ENCODE assay signal across 1 cellular context in the genomic region with DNA sequence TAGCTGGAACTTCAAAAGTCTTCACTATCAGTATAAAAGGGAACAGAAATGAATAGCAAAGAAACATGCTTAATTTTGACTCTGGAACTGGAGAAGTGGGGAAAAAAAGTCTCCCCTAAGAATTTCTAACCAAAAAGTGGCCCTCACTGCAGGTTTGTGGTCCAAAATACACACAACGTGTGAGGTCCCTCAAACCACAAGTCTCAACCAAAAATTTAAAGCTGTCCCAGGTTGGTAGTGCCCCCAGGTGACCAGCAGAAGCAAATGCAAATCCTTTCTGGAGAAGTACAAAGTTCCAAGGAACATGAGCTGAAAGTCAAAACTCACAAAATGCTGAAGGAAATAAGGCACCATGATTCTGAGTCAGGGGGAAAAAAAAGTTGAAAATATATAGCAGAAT.
TF ChIP-seq lines count a peak whose summit lies in the region.

No MANE protein-coding gene starts in this region.

TF ChIP-seq in GM23338, 12 proteins besides CTCF, POLR2A, EP300 and RAD21 (continued from another document):
- TF ChIP-seq, protein P1, sequence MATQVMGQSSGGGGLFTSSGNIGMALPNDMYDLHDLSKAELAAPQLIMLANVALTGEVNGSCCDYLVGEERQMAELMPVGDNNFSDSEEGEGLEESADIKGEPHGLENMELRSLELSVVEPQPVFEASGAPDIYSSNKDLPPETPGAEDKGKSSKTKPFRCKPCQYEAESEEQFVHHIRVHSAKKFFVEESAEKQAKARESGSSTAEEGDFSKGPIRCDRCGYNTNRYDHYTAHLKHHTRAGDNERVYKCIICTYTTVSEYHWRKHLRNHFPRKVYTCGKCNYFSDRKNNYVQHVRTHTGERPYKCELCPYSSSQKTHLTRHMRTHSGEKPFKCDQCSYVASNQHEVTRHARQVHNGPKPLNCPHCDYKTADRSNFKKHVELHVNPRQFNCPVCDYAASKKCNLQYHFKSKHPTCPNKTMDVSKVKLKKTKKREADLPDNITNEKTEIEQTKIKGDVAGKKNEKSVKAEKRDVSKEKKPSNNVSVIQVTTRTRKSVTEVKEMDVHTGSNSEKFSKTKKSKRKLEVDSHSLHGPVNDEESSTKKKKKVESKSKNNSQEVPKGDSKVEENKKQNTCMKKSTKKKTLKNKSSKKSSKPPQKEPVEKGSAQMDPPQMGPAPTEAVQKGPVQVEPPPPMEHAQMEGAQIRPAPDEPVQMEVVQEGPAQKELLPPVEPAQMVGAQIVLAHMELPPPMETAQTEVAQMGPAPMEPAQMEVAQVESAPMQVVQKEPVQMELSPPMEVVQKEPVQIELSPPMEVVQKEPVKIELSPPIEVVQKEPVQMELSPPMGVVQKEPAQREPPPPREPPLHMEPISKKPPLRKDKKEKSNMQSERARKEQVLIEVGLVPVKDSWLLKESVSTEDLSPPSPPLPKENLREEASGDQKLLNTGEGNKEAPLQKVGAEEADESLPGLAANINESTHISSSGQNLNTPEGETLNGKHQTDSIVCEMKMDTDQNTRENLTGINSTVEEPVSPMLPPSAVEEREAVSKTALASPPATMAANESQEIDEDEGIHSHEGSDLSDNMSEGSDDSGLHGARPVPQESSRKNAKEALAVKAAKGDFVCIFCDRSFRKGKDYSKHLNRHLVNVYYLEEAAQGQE (IDR thresholded peaks at IDR 0.05; ENCODE audit: unreplicated experiment) = no peak
- TF ChIP-seq POLR2AphosphoS5 (IDR thresholded peaks at IDR 0.05; ENCODE audit: low read depth) (no peak), ZNF331 (CRISPR knock-in tag; IDR thresholded peaks at IDR 0.05; ENCODE audit: low read depth) (no peak), STAT1 (IDR thresholded peaks at IDR 0.05; ENCODE audit: unreplicated experiment) (no peak)
- TF ChIP-seq, protein P2, sequence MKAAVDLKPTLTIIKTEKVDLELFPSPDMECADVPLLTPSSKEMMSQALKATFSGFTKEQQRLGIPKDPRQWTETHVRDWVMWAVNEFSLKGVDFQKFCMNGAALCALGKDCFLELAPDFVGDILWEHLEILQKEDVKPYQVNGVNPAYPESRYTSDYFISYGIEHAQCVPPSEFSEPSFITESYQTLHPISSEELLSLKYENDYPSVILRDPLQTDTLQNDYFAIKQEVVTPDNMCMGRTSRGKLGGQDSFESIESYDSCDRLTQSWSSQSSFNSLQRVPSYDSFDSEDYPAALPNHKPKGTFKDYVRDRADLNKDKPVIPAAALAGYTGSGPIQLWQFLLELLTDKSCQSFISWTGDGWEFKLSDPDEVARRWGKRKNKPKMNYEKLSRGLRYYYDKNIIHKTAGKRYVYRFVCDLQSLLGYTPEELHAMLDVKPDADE (IDR thresholded peaks at IDR 0.05) = no peak
